ENCODE assay signal across 1 cellular context in genomic region chr12:121128908-121129704, GRCh38.
TF ChIP-seq lines count a peak whose summit lies in the region.

No MANE protein-coding gene starts in this region.

TF ChIP-seq in K562, 482 proteins besides CTCF, POLR2A, EP300 and RAD21 (continued from another document and continues in another):
- TF ChIP-seq ZNF551 (CRISPR knock-in tag; IDR thresholded peaks at IDR 0.05) (no peak), ZEB2 (IDR thresholded peaks at IDR 0.05) (no peak), POLR2G (IDR thresholded peaks at IDR 0.05; ENCODE audit: low read depth, low read length) (no peak), SMARCA5 (IDR thresholded peaks at IDR 0.05) (no peak; the same call in 1 of the 2 replicates), ZNF830 (CRISPR knock-in tag; IDR thresholded peaks at IDR 0.05) (no peak), SPI1 (IDR thresholded peaks at IDR 0.05; ENCODE audit: borderline replicate concordance, low read depth, low read length) (no peak), PATZ1 (CRISPR knock-in tag; IDR thresholded peaks at IDR 0.05; ENCODE audit: borderline replicate concordance) (no peak), THAP12 (CRISPR knock-in tag; IDR thresholded peaks at IDR 0.05) (no peak), ZNF592 (IDR thresholded peaks at IDR 0.05) (no peak; the same call in 1 of the 2 replicates), WHSC1 (IDR thresholded peaks at IDR 0.05; ENCODE audit: low read length) (no peak), FOXA3 (CRISPR knock-in tag; conservative IDR thresholded peaks at IDR 0.05 in 1 of 2, IDR thresholded peaks at IDR 0.05 in 1 of 2) (no peak), SRSF9 (IDR thresholded peaks at IDR 0.05; ENCODE audit: borderline replicate concordance, low read depth, low read length) (no peak), NFATC3 (IDR thresholded peaks at IDR 0.05) (no peak), PHTF2 (CRISPR knock-in tag; IDR thresholded peaks at IDR 0.05) (no peak), ZNF57 (CRISPR knock-in tag; IDR thresholded peaks at IDR 0.05) (no peak), ZBTB8A (IDR thresholded peaks at IDR 0.05; ENCODE audit: partially characterized antibody) (no peak), ZNF695 (CRISPR knock-in tag; IDR thresholded peaks at IDR 0.05) (no peak), GTF2E2 (tag; IDR thresholded peaks at IDR 0.05) (peak; percentile 74; the same call in 1 of the 2 replicates), HMG20B (CRISPR knock-in tag; IDR thresholded peaks at IDR 0.05) (no peak), NR4A1 (CRISPR knock-in tag; IDR thresholded peaks at IDR 0.05) (no peak), NR4A1 (tag; IDR thresholded peaks at IDR 0.05) (no peak), ZNF444 (CRISPR knock-in tag; IDR thresholded peaks at IDR 0.05) (no peak), THAP7 (CRISPR knock-in tag; IDR thresholded peaks at IDR 0.05) (no peak), PBX2 (CRISPR knock-in tag; IDR thresholded peaks at IDR 0.05; ENCODE audit: low read depth) (no peak), PBX2 (tag; conservative IDR thresholded peaks at IDR 0.05; ENCODE audit: low read depth) (no peak), HBP1 (CRISPR knock-in tag; IDR thresholded peaks at IDR 0.05) (peak; percentile 91), TCF3 (CRISPR knock-in tag; IDR thresholded peaks at IDR 0.05) (0 out of 2 replicates have a peak, but pooled peaks have one; percentile 30), KLF10 (CRISPR knock-in tag; IDR thresholded peaks at IDR 0.05) (no peak), RCOR1 (IDR thresholded peaks at IDR 0.05; ENCODE audit: borderline replicate concordance in 1 of 2, low read depth in 2 of 2, low read length in 2 of 2) (no peak; a peak in 2 of 4 replicates), SMARCE1 (IDR thresholded peaks at IDR 0.05) (no peak), ARNT (IDR thresholded peaks at IDR 0.05) (no peak; a peak in 1 of 4 replicates)
- TF ChIP-seq, protein P1, sequence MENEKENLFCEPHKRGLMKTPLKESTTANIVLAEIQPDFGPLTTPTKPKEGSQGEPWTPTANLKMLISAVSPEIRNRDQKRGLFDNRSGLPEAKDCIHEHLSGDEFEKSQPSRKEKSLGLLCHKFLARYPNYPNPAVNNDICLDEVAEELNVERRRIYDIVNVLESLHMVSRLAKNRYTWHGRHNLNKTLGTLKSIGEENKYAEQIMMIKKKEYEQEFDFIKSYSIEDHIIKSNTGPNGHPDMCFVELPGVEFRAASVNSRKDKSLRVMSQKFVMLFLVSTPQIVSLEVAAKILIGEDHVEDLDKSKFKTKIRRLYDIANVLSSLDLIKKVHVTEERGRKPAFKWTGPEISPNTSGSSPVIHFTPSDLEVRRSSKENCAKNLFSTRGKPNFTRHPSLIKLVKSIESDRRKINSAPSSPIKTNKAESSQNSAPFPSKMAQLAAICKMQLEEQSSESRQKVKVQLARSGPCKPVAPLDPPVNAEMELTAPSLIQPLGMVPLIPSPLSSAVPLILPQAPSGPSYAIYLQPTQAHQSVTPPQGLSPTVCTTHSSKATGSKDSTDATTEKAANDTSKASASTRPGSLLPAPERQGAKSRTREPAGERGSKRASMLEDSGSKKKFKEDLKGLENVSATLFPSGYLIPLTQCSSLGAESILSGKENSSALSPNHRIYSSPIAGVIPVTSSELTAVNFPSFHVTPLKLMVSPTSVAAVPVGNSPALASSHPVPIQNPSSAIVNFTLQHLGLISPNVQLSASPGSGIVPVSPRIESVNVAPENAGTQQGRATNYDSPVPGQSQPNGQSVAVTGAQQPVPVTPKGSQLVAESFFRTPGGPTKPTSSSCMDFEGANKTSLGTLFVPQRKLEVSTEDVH (IDR thresholded peaks at IDR 0.05; ENCODE audit: low read depth, partially characterized antibody), result peak; percentile 79
- TF ChIP-seq, protein P2, sequence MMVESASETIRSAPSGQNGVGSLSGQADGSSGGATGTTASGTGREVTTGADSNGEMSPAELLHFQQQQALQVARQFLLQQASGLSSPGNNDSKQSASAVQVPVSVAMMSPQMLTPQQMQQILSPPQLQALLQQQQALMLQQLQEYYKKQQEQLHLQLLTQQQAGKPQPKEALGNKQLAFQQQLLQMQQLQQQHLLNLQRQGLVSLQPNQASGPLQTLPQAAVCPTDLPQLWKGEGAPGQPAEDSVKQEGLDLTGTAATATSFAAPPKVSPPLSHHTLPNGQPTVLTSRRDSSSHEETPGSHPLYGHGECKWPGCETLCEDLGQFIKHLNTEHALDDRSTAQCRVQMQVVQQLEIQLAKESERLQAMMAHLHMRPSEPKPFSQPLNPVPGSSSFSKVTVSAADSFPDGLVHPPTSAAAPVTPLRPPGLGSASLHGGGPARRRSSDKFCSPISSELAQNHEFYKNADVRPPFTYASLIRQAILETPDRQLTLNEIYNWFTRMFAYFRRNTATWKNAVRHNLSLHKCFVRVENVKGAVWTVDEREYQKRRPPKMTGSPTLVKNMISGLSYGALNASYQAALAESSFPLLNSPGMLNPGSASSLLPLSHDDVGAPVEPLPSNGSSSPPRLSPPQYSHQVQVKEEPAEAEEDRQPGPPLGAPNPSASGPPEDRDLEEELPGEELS (CRISPR knock-in tag; IDR thresholded peaks at IDR 0.05; ENCODE audit: borderline replicate concordance), result no peak
- TF ChIP-seq, protein P3, sequence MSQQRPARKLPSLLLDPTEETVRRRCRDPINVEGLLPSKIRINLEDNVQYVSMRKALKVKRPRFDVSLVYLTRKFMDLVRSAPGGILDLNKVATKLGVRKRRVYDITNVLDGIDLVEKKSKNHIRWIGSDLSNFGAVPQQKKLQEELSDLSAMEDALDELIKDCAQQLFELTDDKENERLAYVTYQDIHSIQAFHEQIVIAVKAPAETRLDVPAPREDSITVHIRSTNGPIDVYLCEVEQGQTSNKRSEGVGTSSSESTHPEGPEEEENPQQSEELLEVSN (IDR thresholded peaks at IDR 0.05; ENCODE audit: borderline replicate concordance in 1 of 2, extremely low read depth in 1 of 2, insufficient read depth in 1 of 2, insufficient read length in 1 of 2, low read depth in 1 of 2, low read length in 1 of 2, poor library complexity in 1 of 2, severe bottlenecking in 1 of 2), result peak; percentile 14 to 62
- TF ChIP-seq, protein P4, sequence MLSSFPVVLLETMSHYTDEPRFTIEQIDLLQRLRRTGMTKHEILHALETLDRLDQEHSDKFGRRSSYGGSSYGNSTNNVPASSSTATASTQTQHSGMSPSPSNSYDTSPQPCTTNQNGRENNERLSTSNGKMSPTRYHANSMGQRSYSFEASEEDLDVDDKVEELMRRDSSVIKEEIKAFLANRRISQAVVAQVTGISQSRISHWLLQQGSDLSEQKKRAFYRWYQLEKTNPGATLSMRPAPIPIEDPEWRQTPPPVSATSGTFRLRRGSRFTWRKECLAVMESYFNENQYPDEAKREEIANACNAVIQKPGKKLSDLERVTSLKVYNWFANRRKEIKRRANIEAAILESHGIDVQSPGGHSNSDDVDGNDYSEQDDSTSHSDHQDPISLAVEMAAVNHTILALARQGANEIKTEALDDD (IDR thresholded peaks at IDR 0.05), result no peak
- TF ChIP-seq, protein P5, sequence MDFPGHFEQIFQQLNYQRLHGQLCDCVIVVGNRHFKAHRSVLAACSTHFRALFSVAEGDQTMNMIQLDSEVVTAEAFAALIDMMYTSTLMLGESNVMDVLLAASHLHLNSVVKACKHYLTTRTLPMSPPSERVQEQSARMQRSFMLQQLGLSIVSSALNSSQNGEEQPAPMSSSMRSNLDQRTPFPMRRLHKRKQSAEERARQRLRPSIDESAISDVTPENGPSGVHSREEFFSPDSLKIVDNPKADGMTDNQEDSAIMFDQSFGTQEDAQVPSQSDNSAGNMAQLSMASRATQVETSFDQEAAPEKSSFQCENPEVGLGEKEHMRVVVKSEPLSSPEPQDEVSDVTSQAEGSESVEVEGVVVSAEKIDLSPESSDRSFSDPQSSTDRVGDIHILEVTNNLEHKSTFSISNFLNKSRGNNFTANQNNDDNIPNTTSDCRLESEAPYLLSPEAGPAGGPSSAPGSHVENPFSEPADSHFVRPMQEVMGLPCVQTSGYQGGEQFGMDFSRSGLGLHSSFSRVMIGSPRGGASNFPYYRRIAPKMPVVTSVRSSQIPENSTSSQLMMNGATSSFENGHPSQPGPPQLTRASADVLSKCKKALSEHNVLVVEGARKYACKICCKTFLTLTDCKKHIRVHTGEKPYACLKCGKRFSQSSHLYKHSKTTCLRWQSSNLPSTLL (IDR thresholded peaks at IDR 0.05), result no peak
